In the genomic region with DNA sequence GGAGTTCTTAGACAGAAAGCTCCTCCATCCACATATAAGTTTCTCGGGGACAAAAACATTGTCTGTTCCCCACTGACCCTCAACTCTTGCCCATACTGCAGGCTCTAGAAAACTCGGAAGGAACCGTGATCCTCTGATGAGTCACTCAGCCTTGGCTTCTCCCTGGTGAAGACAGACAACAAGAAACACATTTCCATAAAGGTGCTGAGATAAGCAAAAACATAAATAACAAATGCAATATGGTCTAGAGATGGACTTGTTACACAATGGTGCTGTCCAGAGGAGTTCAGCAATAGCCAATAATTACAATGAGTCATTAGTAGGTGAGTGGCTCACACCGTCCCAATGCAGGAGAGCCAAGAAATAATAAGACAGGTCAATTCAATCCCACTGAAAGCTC, we compare ENCODE assay signal across 15 cellular contexts. TPM values are rescaled to one million over a fixed set of nuclear protein-coding genes. Genes with fewer than 3 reads are reported as not detected.
A peak's percentile ranks its signal among the peaks of the same experiment; 100 is the strongest.
DNase-seq lines count a peak whose midpoint lies in the region; ATAC-seq, FAIRE-seq and TF ChIP-seq lines count a peak whose summit lies in the region.
"Had no signal": no experiment of that assay in that cellular context is flagged by ENCODE, and none has a peak within 500 bp of the region (broad histone marks: within the 10 kb centered on the region; RNA-seq: fewer than 3 reads in every experiment).

No MANE protein-coding gene starts in this region.

- no peak overlapping the region for H3K18ac ChIP-seq in H1 (ENCODE audit: extremely low read depth, low read length)

- H4K5ac ChIP-seq in H1 (ENCODE audit: insufficient read length, low read depth, low read length) = no peak overlapping the region

- no peak for TF ChIP-seq CTCF in H1 (IDR thresholded peaks at IDR 0.05; ENCODE audit: control extremely low read depth in 1 of 3, insufficient read depth in 1 of 3, low read depth in 1 of 3, low read length in 3 of 3)
- TF ChIP-seq CTCF in mucosa of descending colon (IDR thresholded peaks at IDR 0.05) = no peak
- TF ChIP-seq CTCF in GM10248 (IDR thresholded peaks at IDR 0.05; ENCODE audit: control extremely low read depth, extremely low read depth, low read depth, missing control alignments) = no peak

- no peak overlapping the region for H4K91ac ChIP-seq in H1 (replicated peaks; ENCODE audit: insufficient read length, low read length)

- H3K4me1 Mint-ChIP-seq in effector memory CD8-positive, alpha-beta T cell (ENCODE audit: low read depth in 2 of 2) = no peaks in the 10 kb centered on the region
- H3K4me1 Mint-ChIP-seq: activated CD4-positive, alpha-beta T cell treated with anti-CD3 and anti-CD28 coated beads, Interleukin-2, amount 10 ng/mL, durations not matched to agents 7 days and 5 days; T-helper 17 cell had no signal

- CTCF ChIA-PET in H1 (lab: Charles Lee; ENCODE audit: partially characterized antibody) = interaction anchor here (0.9 to 1.6 kb wide), 2 partner anchors 36 to 142 kb away, joined by 3 to 4 read pairs; no protein-coding TSS in a partner anchor
- CTCF ChIA-PET in GM10248 (lab: Yijun Ruan, JAX) = interaction anchor here (1.1 to 2.6 kb wide), 2 partner anchors 8 to 10 kb away, joined by 3 to 6 read pairs; no protein-coding TSS in a partner anchor

- H3K27me3 ChIP-seq in H1 (replicated peaks in 1 of 4; ENCODE audit: control insufficient read depth in 3 of 4, extremely low read depth in 1 of 4, insufficient read depth in 3 of 4, low read length in 3 of 4) = no peaks in the 10 kb centered on the region
- H3K27me3 ChIP-seq: BE2C, right lobe of liver had no signal

- H3K4me1 ChIP-seq in H1 (replicated peaks in 1 of 4; ENCODE audit: control insufficient read depth in 3 of 4, insufficient read depth in 4 of 4, low read length in 3 of 4) (peaks cover 0 to 12% (median 2%) of the 10 kb centered on the region in 4 experiments; a peak in 4 of 7 replicates), mucosa of descending colon (ENCODE audit: low read depth) (no peaks in the 10 kb centered on the region)
- H3K4me1 ChIP-seq: BE2C had no signal

- H2BK20ac ChIP-seq in H1 (ENCODE audit: low read length) = no peak overlapping the region

- no peak for TF ChIP-seq EP300 in H1 (IDR thresholded peaks at IDR 0.05; ENCODE audit: borderline replicate concordance in 1 of 2, low read depth in 2 of 2, low read length in 2 of 2)

- WGBS in H1 (ENCODE audit: extremely low coverage in 1 of 2, insufficient coverage in 1 of 2, insufficient read length in 1 of 2, insufficient replicate concordance in 2 of 2, low coverage in 1 of 2, low lambda C conversion rate in 2 of 2, missing lambda C conversion rate in 1 of 2), 2 experiments = 85% methylated on average over 4 of the region's 4 CpGs; no CpG with 5 or more reads in 1 of the 2 experiments

- H3K79me1 ChIP-seq in H1 (ENCODE audit: low read depth, low read length) = peaks cover 4% of the 10 kb centered on the region; the same call in 1 of the 2 replicates

- no peak overlapping the region for H4K8ac ChIP-seq in H1 (ENCODE audit: extremely low read depth, insufficient read depth, low read length)

- H3K36me3 ChIP-seq in H1 (ENCODE audit: control insufficient read depth in 2 of 4, insufficient read depth in 4 of 4, low read length in 3 of 4) (no peaks in the 10 kb centered on the region), mucosa of descending colon (ENCODE audit: low read depth) (no peaks in the 10 kb centered on the region)
- H3K36me3 ChIP-seq: BE2C, right lobe of liver had no signal

- H3K14ac ChIP-seq in H1 (ENCODE audit: insufficient read length) = no peak overlapping the region

- no peak overlapping the region for H2BK15ac ChIP-seq in H1 (ENCODE audit: low read length)

- DNase-seq in EL (peak; percentile 56), H1 (ENCODE audit: low read depth in 1 of 2, low spot score in 2 of 2) (no peak), mucosa of descending colon (no peak), A172 (ENCODE audit: low spot score) (no peak), HUDEP-2 (lab: John Stamatoyannopoulos, UW; ENCODE audit: unreplicated experiment in 76 of 76) (no peak), GM10248 (ENCODE audit: extremely low spot score) (no peak)
- no peak for DNase-seq in effector memory CD8-positive, alpha-beta T cell
- DNase-seq: activated CD4-positive, alpha-beta T cell treated with anti-CD3 and anti-CD28 coated beads, Interleukin-2, amount 10 ng/mL, durations not matched to agents 7 days and 5 days; BE2C; KG1; NCI-H2081 treated with DMSO at 0.1 percent for 48 hours; right lobe of liver; T-helper 17 cell had no signal

- no peak for TF ChIP-seq RAD21 in H1 (IDR thresholded peaks at IDR 0.05 in 1 of 2, conservative IDR thresholded peaks at IDR 0.05 in 1 of 2; ENCODE audit: low read depth in 2 of 2, low read length in 2 of 2)

- H3K9ac ChIP-seq in H1 (replicated peaks in 1 of 4; ENCODE audit: extremely low read depth in 1 of 4, low read depth in 3 of 4, low read length in 3 of 4) = no peak overlapping the region

- no peak overlapping the region for H3K27ac Mint-ChIP-seq in effector memory CD8-positive, alpha-beta T cell
- H3K27ac Mint-ChIP-seq: activated CD4-positive, alpha-beta T cell treated with anti-CD3 and anti-CD28 coated beads, Interleukin-2, amount 10 ng/mL, durations not matched to agents 7 days and 5 days; T-helper 17 cell had no signal

- H3K36me3 Mint-ChIP-seq in effector memory CD8-positive, alpha-beta T cell (ENCODE audit: insufficient read depth) = peaks cover 4% of the 10 kb centered on the region

- peaks cover 0 to 64% of the 10 kb centered on the region in 2 experiments; a peak in 3 of 4 replicates for H3K79me2 ChIP-seq in H1 (ENCODE audit: control insufficient read depth in 1 of 2, insufficient read depth in 2 of 2, low read length in 2 of 2)

- H2BK120ac ChIP-seq in H1 (replicated peaks; ENCODE audit: low read depth, low read length) = no peak overlapping the region

- no peak for TF ChIP-seq POLR2A in H1 (IDR thresholded peaks at IDR 0.05; ENCODE audit: control extremely low read depth in 1 of 2, low read depth in 2 of 2, low read length in 2 of 2)

- no peak overlapping the region for H3K4me3 Mint-ChIP-seq in effector memory CD8-positive, alpha-beta T cell
- H3K4me3 Mint-ChIP-seq: activated CD4-positive, alpha-beta T cell treated with anti-CD3 and anti-CD28 coated beads, Interleukin-2, amount 10 ng/mL, durations not matched to agents 7 days and 5 days; T-helper 17 cell had no signal

- no peak overlapping the region for H3K56ac ChIP-seq in H1 (replicated peaks; ENCODE audit: insufficient read length, low read depth, low read length)

- H2BK5ac ChIP-seq in H1 (ENCODE audit: low read depth, low read length) = no peak overlapping the region

- H3K23me2 ChIP-seq in H1 (ENCODE audit: low read depth, low read length) = no peaks in the 10 kb centered on the region

- H3K27ac ChIP-seq in H1 (ENCODE audit: low read depth, low read length) = no peak overlapping the region
- H3K27ac ChIP-seq: right lobe of liver had no signal

- no peak overlapping the region for H2AFZ ChIP-seq in H1 (ENCODE audit: low read length)

- no peak overlapping the region for H3K4ac ChIP-seq in H1 (replicated peaks; ENCODE audit: insufficient read length, low read depth, low read length)

- no peak overlapping the region for H2AK5ac ChIP-seq in H1 (ENCODE audit: low read depth, low read length)

- intact Hi-C loops in mucosa of descending colon (cut with DNase I, micrococcal nuclease) = no loop called here

- peaks cover 0 to 12% of the 10 kb centered on the region in 2 experiments for H4K20me1 ChIP-seq in H1 (replicated peaks in 1 of 2; ENCODE audit: control insufficient read depth in 1 of 2, insufficient read depth in 2 of 2, low read length in 2 of 2)

- H3K9me3 ChIP-seq in H1 (ENCODE audit: insufficient read depth in 2 of 2, low read depth in 1 of 2, low read length in 1 of 2) = no peaks in the 10 kb centered on the region
- no peaks in the 10 kb centered on the region for H3K9me3 ChIP-seq in mucosa of descending colon
- H3K9me3 ChIP-seq: BE2C, right lobe of liver had no signal

- H3K23ac ChIP-seq in H1 (ENCODE audit: insufficient read length) = no peak overlapping the region

- H3K4me3 ChIP-seq in H1 (ENCODE audit: extremely low read depth in 1 of 4, insufficient read depth in 2 of 4, low read depth in 3 of 4, low read length in 4 of 4) = no peak overlapping the region
- H3K4me3 ChIP-seq in mucosa of descending colon = no peak overlapping the region
- H3K4me3 ChIP-seq: right lobe of liver had no signal

- no peak overlapping the region for H2BK12ac ChIP-seq in H1 (ENCODE audit: low read depth, low read length)

- FAIRE-seq in H1 (lab: Jason Lieb, UNC) = no peak

- peak; percentile 13 for ATAC-seq in mucosa of descending colon
- no peak for ATAC-seq in effector memory CD8-positive, alpha-beta T cell (replicated peaks)
- ATAC-seq: T-helper 17 cell had no signal

- POLR2A ChIA-PET in H1 (lab: Charles Lee; ENCODE audit: partially characterized antibody) = interaction anchor here (1.3 to 1.9 kb wide), 2 partner anchors 9 to 43 kb away, joined by 4 to 8 read pairs; partner anchors contain the start of gene MAGI1
- POLR2A ChIA-PET in GM10248 (lab: Yijun Ruan, JAX) = no interaction called here

- no peak overlapping the region for H3K4me2 ChIP-seq in H1 (ENCODE audit: insufficient read depth in 1 of 2, low read depth in 2 of 2, low read length in 2 of 2)

- peaks cover 0 to 2% of the 10 kb centered on the region in 2 donors for H3K9me3 Mint-ChIP-seq in effector memory CD8-positive, alpha-beta T cell
- H3K9me3 Mint-ChIP-seq: activated CD4-positive, alpha-beta T cell treated with anti-CD3 and anti-CD28 coated beads, Interleukin-2, amount 10 ng/mL, durations not matched to agents 7 days and 5 days; activated T-helper 2 cell treated with anti-CD3 and anti-CD28 coated beads, Interferon-gamma antibody, Interleukin-2, Interleukin-4, amounts not matched to agents 10 μg/mL and 5 μg/mL and 100 μg/mL, durations not matched to agents 14 hours and 24 hours and 36 hours had no signal

- no peaks in the 10 kb centered on the region for H3K27me3 Mint-ChIP-seq in effector memory CD8-positive, alpha-beta T cell
- H3K27me3 Mint-ChIP-seq: activated CD4-positive, alpha-beta T cell treated with anti-CD3 and anti-CD28 coated beads, Interleukin-2, amount 10 ng/mL, durations not matched to agents 7 days and 5 days; T-helper 17 cell had no signal

TF ChIP-seq in H1, 55 proteins besides CTCF, POLR2A, EP300 and RAD21 (continues in another document):
- TF ChIP-seq MAFK (IDR thresholded peaks at IDR 0.05; ENCODE audit: low read depth, low read length) = peak; percentile 22; the same call in 1 of the 2 replicates

RNA-seq across cellular contexts. Expression of gene MAGI1, which starts 43.7 kb away (rescaled TPM):
- polyA plus RNA-seq in PFSK-1 (2012; ENCODE audit: insufficient read length, low read depth) = 2.6 TPM
- total RNA-seq in H1 (2021; fragmentation: NEBNext Ultra II Directional; extraction: Animal tissue kit (Norgen Biotek cat#: 25700)) = 77.9 and 78.0 TPM in 2 replicates
- polyA plus RNA-seq in H1 (2011; rRNA removed) = 19.8 and 27.4 TPM in 2 replicates
- 35.7 TPM for polyA plus RNA-seq in H1 (2011; cell fraction: cytosol; rRNA removed)
- 52.0 TPM for polyA plus RNA-seq in H1 (2011; cell fraction: nucleus; rRNA removed)
- 36.7 to 49.8 TPM (median 41.1 TPM) in 4 replicates for polyA plus RNA-seq in H1 (2012, experiment 1 of 2)
- polyA plus RNA-seq in H1 (2012, experiment 2 of 2) = 1.9 TPM
- polyA plus RNA-seq in H1 (2013, experiment 1 of 2) = 28.1 TPM
- polyA plus RNA-seq in H1 (2013, experiment 2 of 2) = 28.5 TPM
- 127 and 157 TPM in 2 replicates for polyA minus RNA-seq in H1 (2011; rRNA and poly(A)+ RNA removed)
- 60.6 TPM for polyA minus RNA-seq in H1 (2011; cell fraction: cytosol; rRNA and poly(A)+ RNA removed)
- 129 TPM for polyA minus RNA-seq in H1 (2011; cell fraction: nucleus; rRNA and poly(A)+ RNA removed)
- total RNA-seq in mucosa of descending colon = 10 to 100 TPM; 41.9 to 59.6 (median 45.6) TPM
- total RNA-seq in A172 (2014; rRNA removed; shearing (Covaris generic)) = 3.5 and 4.7 TPM in 2 replicates
- total RNA-seq: T-helper 17 cell had no signal
